In the genomic region with DNA sequence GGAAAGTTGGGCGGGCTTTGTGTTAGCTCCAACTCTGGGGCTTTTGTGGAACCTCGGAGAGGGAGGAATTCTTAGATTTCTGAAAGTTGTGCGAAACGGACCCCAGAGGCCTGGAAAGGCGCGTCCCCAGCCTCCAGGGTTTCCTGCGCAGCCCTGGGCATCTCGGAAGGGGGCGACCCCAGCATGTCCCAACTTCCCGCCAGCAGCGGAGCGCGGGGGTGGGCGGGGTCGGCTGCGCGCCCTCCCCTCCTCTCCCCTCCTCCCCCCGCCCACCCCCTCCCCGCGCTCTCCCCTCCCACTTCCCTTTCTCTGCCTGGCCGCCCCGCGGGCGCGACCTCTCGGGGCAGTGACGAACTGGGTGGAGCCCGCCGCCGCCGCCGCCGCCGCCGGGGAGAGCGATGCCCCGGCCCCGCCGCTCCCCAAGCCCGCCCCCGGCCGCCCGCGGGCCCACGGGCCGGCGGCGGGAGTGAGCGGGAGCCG, we compare ENCODE assay signal across 8 cellular contexts. TPM values are rescaled to one million over a fixed set of nuclear protein-coding genes. Genes with fewer than 3 reads are reported as not detected.
DNase-seq lines count a peak whose midpoint lies in the region; ATAC-seq lines count a peak whose summit lies in the region.

No MANE protein-coding gene starts in this region.

- DNase-seq in SHP77 (lab: John Stamatoyannopoulos, UW) = peak; percentile 3 to 18
- DNase-seq in SHP77 treated with DMSO at 0.1 percent for 48 hours (lab: John Stamatoyannopoulos, UW) = no peak
- DNase-seq in NCI-H2227 treated with DMSO at 0.1 percent for 48 hours (lab: John Stamatoyannopoulos, UW) = peak; percentile 30
- peak; percentile 71 to 83 for DNase-seq in activated CD4-positive, alpha-beta T cell treated with anti-CD3 and anti-CD28 coated beads for 4 hours
- peak; percentile 82 for DNase-seq in left lobe of liver (ENCODE audit: low spot score)
- DNase-seq in stimulated activated CD4-positive, alpha-beta T cell treated with anti-CD3 and anti-CD28 coated beads, Interleukin-2, amount 100 ng/mL, for 48 hours = peak; percentile 59 to 60

- peak overlapping the region; percentile 83 for H3K27ac ChIP-seq in cingulate gyrus (ENCODE audit: low read depth, low read length)

- ATAC-seq in HG02981 (IDR thresholded peaks at IDR 0.05; ENCODE audit: unreplicated experiment) (peak; percentile 84), left lobe of liver (peak; percentile 85)

RNA-seq across cellular contexts. Expression of a gene that starts 16.8 kb away (rescaled TPM):
- not detected for total RNA-seq in left lobe of liver
